2 cellular contexts compared by ENCODE assay signal in the genomic region with DNA sequence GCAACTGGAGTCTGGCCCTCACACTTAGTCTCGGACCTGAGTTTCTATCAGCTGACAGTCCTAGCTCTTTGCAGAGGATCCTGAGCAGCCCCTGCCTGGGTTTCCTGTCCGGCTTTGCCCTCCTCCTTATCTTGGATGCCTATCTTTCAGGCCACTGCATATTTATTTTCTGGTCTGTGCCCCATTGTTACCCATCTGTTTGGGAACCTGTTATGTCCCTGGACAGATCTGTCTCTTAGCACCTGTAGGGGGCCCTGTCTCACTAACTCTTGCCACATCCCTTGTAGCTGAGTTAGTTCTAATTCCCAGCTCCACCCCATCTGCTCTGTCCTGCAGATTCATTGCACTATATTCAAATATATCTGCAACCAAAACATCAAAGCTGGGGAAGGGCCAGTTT.
TF ChIP-seq lines count a peak whose summit lies in the region.

No MANE protein-coding gene starts in this region.

TF ChIP-seq in SK-N-SH, 30 proteins besides CTCF, POLR2A, EP300 and RAD21 (continued from another document):
- TF ChIP-seq MAX (IDR thresholded peaks at IDR 0.05; ENCODE audit: low read depth) (no peak), FOXJ3 (CRISPR knock-in tag; IDR thresholded peaks at IDR 0.05) (no peak), IRF3 (IDR thresholded peaks at IDR 0.05; ENCODE audit: low read depth, low read length) (no peak), RFX5 (IDR thresholded peaks at IDR 0.05; ENCODE audit: low read length) (no peak), EZH2phosphoT487 (IDR thresholded peaks at IDR 0.05; ENCODE audit: borderline replicate concordance, low read depth) (no peak), TEAD4 (IDR thresholded peaks at IDR 0.05; ENCODE audit: borderline replicate concordance, insufficient read depth) (no peak), CHD2 (IDR thresholded peaks at IDR 0.05; ENCODE audit: low read length, partially characterized antibody) (no peak)
TF ChIP-seq in SK-N-SH: peak in this region for 0.

TF ChIP-seq in SK-N-SH treated with all-trans-retinoic acid at 6 μM for 48 hours, 23 proteins besides CTCF, POLR2A, EP300 and RAD21 (continued from another document):
- TF ChIP-seq, protein P1, sequence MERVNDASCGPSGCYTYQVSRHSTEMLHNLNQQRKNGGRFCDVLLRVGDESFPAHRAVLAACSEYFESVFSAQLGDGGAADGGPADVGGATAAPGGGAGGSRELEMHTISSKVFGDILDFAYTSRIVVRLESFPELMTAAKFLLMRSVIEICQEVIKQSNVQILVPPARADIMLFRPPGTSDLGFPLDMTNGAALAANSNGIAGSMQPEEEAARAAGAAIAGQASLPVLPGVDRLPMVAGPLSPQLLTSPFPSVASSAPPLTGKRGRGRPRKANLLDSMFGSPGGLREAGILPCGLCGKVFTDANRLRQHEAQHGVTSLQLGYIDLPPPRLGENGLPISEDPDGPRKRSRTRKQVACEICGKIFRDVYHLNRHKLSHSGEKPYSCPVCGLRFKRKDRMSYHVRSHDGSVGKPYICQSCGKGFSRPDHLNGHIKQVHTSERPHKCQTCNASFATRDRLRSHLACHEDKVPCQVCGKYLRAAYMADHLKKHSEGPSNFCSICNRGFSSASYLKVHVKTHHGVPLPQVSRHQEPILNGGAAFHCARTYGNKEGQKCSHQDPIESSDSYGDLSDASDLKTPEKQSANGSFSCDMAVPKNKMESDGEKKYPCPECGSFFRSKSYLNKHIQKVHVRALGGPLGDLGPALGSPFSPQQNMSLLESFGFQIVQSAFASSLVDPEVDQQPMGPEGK (CRISPR knock-in tag; IDR thresholded peaks at IDR 0.05; ENCODE audit: borderline replicate concordance) = no peak
- TF ChIP-seq ZFP30 (CRISPR knock-in tag; IDR thresholded peaks at IDR 0.05) = no peak
- no peak for TF ChIP-seq ZNF70 (CRISPR knock-in tag; IDR thresholded peaks at IDR 0.05)
- no peak for TF ChIP-seq TCF4 (CRISPR knock-in tag; IDR thresholded peaks at IDR 0.05; ENCODE audit: borderline replicate concordance)
- no peak for TF ChIP-seq TSHZ2 (CRISPR knock-in tag; IDR thresholded peaks at IDR 0.05)
- TF ChIP-seq ISL1 (CRISPR knock-in tag; IDR thresholded peaks at IDR 0.05) = no peak
- TF ChIP-seq RARB (CRISPR knock-in tag; IDR thresholded peaks at IDR 0.05) = no peak
- no peak for TF ChIP-seq POU6F1 (CRISPR knock-in tag; IDR thresholded peaks at IDR 0.05; ENCODE audit: borderline replicate concordance, low read depth)
- TF ChIP-seq TOX (CRISPR knock-in tag; IDR thresholded peaks at IDR 0.05; ENCODE audit: borderline replicate concordance) = no peak
- TF ChIP-seq, protein P2, sequence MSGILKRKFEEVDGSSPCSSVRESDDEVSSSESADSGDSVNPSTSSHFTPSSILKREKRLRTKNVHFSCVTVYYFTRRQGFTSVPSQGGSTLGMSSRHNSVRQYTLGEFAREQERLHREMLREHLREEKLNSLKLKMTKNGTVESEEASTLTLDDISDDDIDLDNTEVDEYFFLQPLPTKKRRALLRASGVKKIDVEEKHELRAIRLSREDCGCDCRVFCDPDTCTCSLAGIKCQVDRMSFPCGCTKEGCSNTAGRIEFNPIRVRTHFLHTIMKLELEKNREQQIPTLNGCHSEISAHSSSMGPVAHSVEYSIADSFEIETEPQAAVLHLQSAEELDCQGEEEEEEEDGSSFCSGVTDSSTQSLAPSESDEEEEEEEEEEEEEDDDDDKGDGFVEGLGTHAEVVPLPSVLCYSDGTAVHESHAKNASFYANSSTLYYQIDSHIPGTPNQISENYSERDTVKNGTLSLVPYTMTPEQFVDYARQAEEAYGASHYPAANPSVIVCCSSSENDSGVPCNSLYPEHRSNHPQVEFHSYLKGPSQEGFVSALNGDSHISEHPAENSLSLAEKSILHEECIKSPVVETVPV (CRISPR knock-in tag; IDR thresholded peaks at IDR 0.05) = no peak
- TF ChIP-seq ZFP3 (CRISPR knock-in tag; IDR thresholded peaks at IDR 0.05) = no peak
- no peak for TF ChIP-seq PPARA (CRISPR knock-in tag; IDR thresholded peaks at IDR 0.05; ENCODE audit: borderline replicate concordance)
- TF ChIP-seq GLIS3 (CRISPR knock-in tag; IDR thresholded peaks at IDR 0.05) = no peak
- no peak for TF ChIP-seq CSDC2 (CRISPR knock-in tag; IDR thresholded peaks at IDR 0.05)
